20 cellular contexts compared by ENCODE assay signal in the genomic region with DNA sequence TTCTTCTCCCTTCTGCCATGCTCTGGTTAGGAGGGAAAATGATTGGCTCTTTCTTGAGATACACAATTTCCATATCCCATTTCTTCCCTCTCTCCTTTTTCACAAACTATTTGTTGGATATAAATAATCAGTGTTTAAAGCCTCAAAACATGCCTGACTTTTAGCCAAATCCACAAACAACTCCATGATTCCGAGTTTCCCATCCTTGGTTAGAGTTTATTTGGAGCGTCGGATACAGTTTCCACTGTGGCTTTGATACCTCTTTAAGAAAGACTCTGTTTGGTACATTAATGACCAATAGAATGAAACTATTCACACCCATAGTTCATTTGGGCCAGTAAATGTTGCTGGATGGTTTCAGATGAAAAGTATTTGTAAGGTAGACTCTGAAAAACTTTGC. TPM values are rescaled to one million over a fixed set of nuclear protein-coding genes. Genes with fewer than 3 reads are reported as not detected.
DNase-seq lines count a peak whose midpoint lies in the region; ATAC-seq and TF ChIP-seq lines count a peak whose summit lies in the region.
"Had no signal": no experiment of that assay in that cellular context is flagged by ENCODE, and none has a peak within 500 bp of the region (broad histone marks: within the 10 kb centered on the region; RNA-seq: fewer than 3 reads in every experiment).

No MANE protein-coding gene starts in this region.

- H2AFZ ChIP-seq in SK-N-SH (ENCODE audit: low read depth), result peak overlapping the region; percentile 4; the same call in 1 of the 2 replicates

- TF ChIP-seq POLR2A in breast epithelium (IDR thresholded peaks at IDR 0.05), result no peak
- TF ChIP-seq POLR2A in transverse colon (IDR thresholded peaks at IDR 0.05), result no peak

- no peak overlapping the region for H3K4me3 ChIP-seq in SK-N-SH (ENCODE audit: low read depth in 2 of 2, low read length in 1 of 2)
- no peak overlapping the region for H3K4me3 ChIP-seq in breast epithelium
- peak overlapping the region in 1 of 2 donors; percentile 39 for H3K4me3 ChIP-seq in mucosa of rectum (ENCODE audit: low read length in 2 of 2)
- H3K4me3 ChIP-seq in transverse colon, result no peak overlapping the region
- H3K4me3 ChIP-seq: ascending aorta, dorsolateral prefrontal cortex, lung, thoracic aorta had no signal

- peaks cover 4 to 21% of the 10 kb centered on the region in 2 experiments; a peak in 3 of 4 replicates for H3K4me1 ChIP-seq in SK-N-SH (ENCODE audit: control insufficient read depth in 1 of 2, insufficient read depth in 2 of 2, low read depth in 1 of 2, low read length in 1 of 2)
- peaks cover 3 to 8% of the 10 kb centered on the region in 2 donors for H3K4me1 ChIP-seq in breast epithelium
- H3K4me1 ChIP-seq in mucosa of rectum (ENCODE audit: control insufficient read depth in 2 of 2, insufficient read depth in 2 of 2, low read length in 2 of 2), result peaks cover 8 to 28% of the 10 kb centered on the region in 2 donors
- peaks cover 2 to 43% (median 28%) of the 10 kb centered on the region in 4 donors for H3K4me1 ChIP-seq in transverse colon

- H3K36me3 ChIP-seq in SK-N-SH (replicated peaks in 1 of 2; ENCODE audit: control insufficient read depth in 1 of 2, insufficient read depth in 2 of 2, low read length in 1 of 2), result no peaks in the 10 kb centered on the region
- no peaks in the 10 kb centered on the region for H3K36me3 ChIP-seq in breast epithelium
- no peaks in the 10 kb centered on the region for H3K36me3 ChIP-seq in mucosa of rectum (ENCODE audit: control insufficient read depth in 2 of 2, insufficient read depth in 2 of 2, low read length in 2 of 2)
- no peaks in the 10 kb centered on the region for H3K36me3 ChIP-seq in transverse colon
- H3K36me3 ChIP-seq: ascending aorta, thoracic aorta had no signal

- CTCF ChIA-PET in SK-N-SH (lab: Yijun Ruan, JAX), result interaction anchor here (0.8 to 1.8 kb wide), 4 partner anchors 17 to 140 kb away, joined by 3 to 12 read pairs (median 3); no protein-coding TSS in a partner anchor

- 97% methylated on average over 3 of the region's 3 CpGs for WGBS in SK-N-SH (ENCODE audit: low lambda C conversion rate)
- 83 to 90% methylated on average over 3 of the region's 3 CpGs for WGBS in transverse colon (ENCODE audit: low coverage in 1 of 2), 2 donors

- H3K9ac ChIP-seq in SK-N-SH (peak overlapping the region; percentile 25; the same call in 1 of the 2 replicates), mucosa of rectum (ENCODE audit: low read depth in 1 of 2, low read length in 2 of 2) (no peak overlapping the region)

- ATAC-seq in SK-N-SH treated with all-trans-retinoic acid at 6 μM for 48 hours (no peak; the same call in 2 of the 3 replicates), HG03520 (IDR thresholded peaks at IDR 0.05; ENCODE audit: unreplicated experiment) (no peak), GM21515 (IDR thresholded peaks at IDR 0.05; ENCODE audit: unreplicated experiment) (no peak)
- ATAC-seq: activated CD8-positive, alpha-beta memory T cell treated with anti-CD3 and anti-CD28 coated beads, Interleukin-2, amount 10 ng/mL, durations not matched to agents 7 days and 5 days had no signal

- no peak for TF ChIP-seq RAD21 in SK-N-SH (IDR thresholded peaks at IDR 0.05; ENCODE audit: low read length)

- no peaks in the 10 kb centered on the region for H4K20me1 ChIP-seq in SK-N-SH (ENCODE audit: insufficient read depth)

- POLR2A ChIA-PET in SK-N-SH (lab: Yijun Ruan, JAX), result no interaction called here

- no peak overlapping the region for H3K4me2 ChIP-seq in SK-N-SH

- no peaks in the 10 kb centered on the region for H3K9me2 ChIP-seq in SK-N-SH

- no peaks in the 10 kb centered on the region for H3K27me3 ChIP-seq in SK-N-SH (ENCODE audit: insufficient read depth)
- H3K27me3 ChIP-seq in breast epithelium, result no peaks in the 10 kb centered on the region
- H3K27me3 ChIP-seq in mucosa of rectum (ENCODE audit: control insufficient read depth in 2 of 2, insufficient read depth in 2 of 2, low read length in 2 of 2), result peaks cover 0 to 2% of the 10 kb centered on the region in 2 donors
- no peaks in the 10 kb centered on the region for H3K27me3 ChIP-seq in transverse colon
- H3K27me3 ChIP-seq: ascending aorta had no signal

- peak overlapping the region in 1 of 2 experiments; percentile 73; a peak in 2 of 4 replicates for H3K27ac ChIP-seq in SK-N-SH (ENCODE audit: low read depth in 2 of 2, low read length in 1 of 2)
- peak overlapping the region; percentile 81 to 90 for H3K27ac ChIP-seq in breast epithelium
- peak overlapping the region; percentile 88 to 91 for H3K27ac ChIP-seq in mucosa of rectum (ENCODE audit: low read depth in 2 of 2, low read length in 2 of 2)
- H3K27ac ChIP-seq in transverse colon, result peak overlapping the region; percentile 79 to 88 (median 86)
- H3K27ac ChIP-seq: 22Rv1, dorsolateral prefrontal cortex had no signal

- TF ChIP-seq EP300 in SK-N-SH (IDR thresholded peaks at IDR 0.05; ENCODE audit: borderline replicate concordance in 1 of 2, low read depth in 1 of 2, low read length in 1 of 2), result no peak
- TF ChIP-seq EP300 in transverse colon (IDR thresholded peaks at IDR 0.05; ENCODE audit: low read depth), result no peak

- no peak for DNase-seq in SK-N-SH
- no peak for DNase-seq in breast epithelium (ENCODE audit: low spot score in 2 of 2)
- no peak for DNase-seq in transverse colon
- DNase-seq in T-helper 2 cell, result no peak
- DNase-seq: activated CD4-positive, CD25-positive, alpha-beta regulatory T cell treated with anti-CD3 and anti-CD28 coated beads, Interleukin-2, amount 50 U/mL, for 72 hours; activated CD8-positive, alpha-beta memory T cell treated with anti-CD3 and anti-CD28 coated beads, Interleukin-2, amount 10 ng/mL, durations not matched to agents 7 days and 5 days; activated gamma-delta T cell; CD4-positive, CD25-positive, alpha-beta regulatory T cell; dorsolateral prefrontal cortex; MV-4-11; NCI-H2081 treated with DMSO at 0.1 percent for 48 hours; NCI-H774 had no signal

- no peak for TF ChIP-seq CTCF in SK-N-SH (IDR thresholded peaks at IDR 0.05)
- no peak for TF ChIP-seq CTCF in breast epithelium (IDR thresholded peaks at IDR 0.05)
- TF ChIP-seq CTCF in transverse colon (IDR thresholded peaks at IDR 0.05), result no peak

- H3K79me2 ChIP-seq in SK-N-SH (ENCODE audit: insufficient read depth), result no peaks in the 10 kb centered on the region

- peaks cover 22% of the 10 kb centered on the region for H3F3A ChIP-seq in SK-N-SH (replicated peaks; ENCODE audit: insufficient read depth)

- intact Hi-C loops in breast epithelium (cut with DNase I; ENCODE audit: low total_unique reads), result no loop called here
- intact Hi-C loops in transverse colon (cut with DNase I; ENCODE audit: low total_unique reads), result no loop called here

- in situ Hi-C loops in transverse colon (cut with MboI; ENCODE audit: low pct_ligation_motif_present in 1 of 4, low pct_unique_long_range_greater_than_20kb in 1 of 4, low sequenced_read_pairs in 3 of 4), result no loop called here

- H3K9me3 ChIP-seq in SK-N-SH (no peaks in the 10 kb centered on the region), breast epithelium (no peaks in the 10 kb centered on the region), mucosa of rectum (ENCODE audit: control insufficient read depth in 2 of 2, low read length in 2 of 2) (no peaks in the 10 kb centered on the region), transverse colon (no peaks in the 10 kb centered on the region)
- H3K9me3 ChIP-seq: ascending aorta, thoracic aorta had no signal

TF ChIP-seq in SK-N-SH, 30 proteins besides CTCF, POLR2A, EP300 and RAD21 (continues in another document):
- TF ChIP-seq, protein P1, sequence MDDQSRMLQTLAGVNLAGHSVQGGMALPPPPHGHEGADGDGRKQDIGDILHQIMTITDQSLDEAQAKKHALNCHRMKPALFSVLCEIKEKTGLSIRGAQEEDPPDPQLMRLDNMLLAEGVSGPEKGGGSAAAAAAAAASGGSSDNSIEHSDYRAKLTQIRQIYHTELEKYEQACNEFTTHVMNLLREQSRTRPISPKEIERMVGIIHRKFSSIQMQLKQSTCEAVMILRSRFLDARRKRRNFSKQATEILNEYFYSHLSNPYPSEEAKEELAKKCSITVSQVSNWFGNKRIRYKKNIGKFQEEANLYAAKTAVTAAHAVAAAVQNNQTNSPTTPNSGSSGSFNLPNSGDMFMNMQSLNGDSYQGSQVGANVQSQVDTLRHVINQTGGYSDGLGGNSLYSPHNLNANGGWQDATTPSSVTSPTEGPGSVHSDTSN (IDR thresholded peaks at IDR 0.05), result no peak
- no peak for TF ChIP-seq EZH2phosphoT487 (IDR thresholded peaks at IDR 0.05; ENCODE audit: borderline replicate concordance, low read depth)
- TF ChIP-seq FOXJ3 (CRISPR knock-in tag; IDR thresholded peaks at IDR 0.05), result no peak
- TF ChIP-seq RCOR1 (IDR thresholded peaks at IDR 0.05; ENCODE audit: low read length), result no peak
- TF ChIP-seq RXRA (IDR thresholded peaks at IDR 0.05; ENCODE audit: borderline replicate concordance, low read depth), result no peak

TF ChIP-seq in SK-N-SH treated with all-trans-retinoic acid at 6 μM for 48 hours, 23 proteins besides CTCF, POLR2A, EP300 and RAD21 (continues in another document):
- TF ChIP-seq RARB (CRISPR knock-in tag; IDR thresholded peaks at IDR 0.05) (no peak), ZC3H10 (CRISPR knock-in tag; IDR thresholded peaks at IDR 0.05) (no peak), BACH2 (CRISPR knock-in tag; IDR thresholded peaks at IDR 0.05; ENCODE audit: borderline replicate concordance) (no peak), ARNTL (CRISPR knock-in tag; IDR thresholded peaks at IDR 0.05; ENCODE audit: borderline replicate concordance, low read depth) (no peak), ZFP3 (CRISPR knock-in tag; IDR thresholded peaks at IDR 0.05) (no peak), CSDC2 (CRISPR knock-in tag; IDR thresholded peaks at IDR 0.05) (no peak), GLIS3 (CRISPR knock-in tag; IDR thresholded peaks at IDR 0.05) (no peak)
- TF ChIP-seq, protein P2, sequence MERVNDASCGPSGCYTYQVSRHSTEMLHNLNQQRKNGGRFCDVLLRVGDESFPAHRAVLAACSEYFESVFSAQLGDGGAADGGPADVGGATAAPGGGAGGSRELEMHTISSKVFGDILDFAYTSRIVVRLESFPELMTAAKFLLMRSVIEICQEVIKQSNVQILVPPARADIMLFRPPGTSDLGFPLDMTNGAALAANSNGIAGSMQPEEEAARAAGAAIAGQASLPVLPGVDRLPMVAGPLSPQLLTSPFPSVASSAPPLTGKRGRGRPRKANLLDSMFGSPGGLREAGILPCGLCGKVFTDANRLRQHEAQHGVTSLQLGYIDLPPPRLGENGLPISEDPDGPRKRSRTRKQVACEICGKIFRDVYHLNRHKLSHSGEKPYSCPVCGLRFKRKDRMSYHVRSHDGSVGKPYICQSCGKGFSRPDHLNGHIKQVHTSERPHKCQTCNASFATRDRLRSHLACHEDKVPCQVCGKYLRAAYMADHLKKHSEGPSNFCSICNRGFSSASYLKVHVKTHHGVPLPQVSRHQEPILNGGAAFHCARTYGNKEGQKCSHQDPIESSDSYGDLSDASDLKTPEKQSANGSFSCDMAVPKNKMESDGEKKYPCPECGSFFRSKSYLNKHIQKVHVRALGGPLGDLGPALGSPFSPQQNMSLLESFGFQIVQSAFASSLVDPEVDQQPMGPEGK (CRISPR knock-in tag; IDR thresholded peaks at IDR 0.05; ENCODE audit: borderline replicate concordance), result no peak

RNA-seq across cellular contexts. Expression of a gene that starts 5.9 kb away (rescaled TPM):
- polyA plus RNA-seq in SK-N-SH (2012; rRNA removed), result 31.7 and 33.1 TPM in 2 replicates
- polyA plus RNA-seq in SK-N-SH (2012; cell fraction: cytosol; rRNA removed), result 25.7 and 28.6 TPM in 2 replicates
- polyA plus RNA-seq in SK-N-SH (2012; cell fraction: nucleus; rRNA removed), result 23.6 and 27.0 TPM in 2 replicates
- 100 to 1,000 TPM in 1 of 3 donors, 10 to 100 TPM in 2; 20.0 to 128 (median 98.2) TPM for total RNA-seq in breast epithelium
- total RNA-seq in transverse colon, result 100 to 1,000 TPM in 1 of 4 donors, 10 to 100 TPM in 3; 56.1 to 140 (median 89.2) TPM
